17 cellular contexts compared by ENCODE assay signal in the genomic region with DNA sequence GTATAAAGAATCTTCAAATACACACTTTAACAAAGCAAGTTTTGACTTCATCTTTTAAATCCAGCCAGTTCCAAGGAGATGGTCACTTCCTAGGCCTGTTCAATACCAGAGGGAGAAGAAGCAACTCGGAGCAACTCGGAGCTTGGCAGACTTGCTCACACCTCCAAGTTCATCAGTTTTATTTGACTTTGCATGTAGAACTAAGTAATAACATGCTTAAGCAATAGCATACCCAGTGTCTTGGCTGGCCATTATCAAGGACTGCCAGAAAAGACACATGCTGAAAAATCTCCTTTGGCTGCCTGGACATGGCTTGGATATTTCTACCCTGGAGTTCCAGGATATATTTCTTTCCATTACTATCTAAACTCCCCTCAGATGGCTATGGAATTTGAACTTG. TPM values are rescaled to one million over a fixed set of nuclear protein-coding genes. Genes with fewer than 3 reads are reported as not detected.
"Had no signal": no experiment of that assay in that cellular context is flagged by ENCODE, and none has a peak within 500 bp of the region (broad histone marks: within the 10 kb centered on the region; RNA-seq: fewer than 3 reads in every experiment).

No MANE protein-coding gene starts in this region.

- H3K4me1 ChIP-seq: neural progenitor cell had no signal

- H3K36me3 ChIP-seq: cardiac muscle cell, neural progenitor cell had no signal

- H3K4me3 ChIP-seq: cardiac muscle cell, neural progenitor cell, skin epidermis, tibial nerve had no signal

- ATAC-seq: activated CD4-positive, alpha-beta T cell treated with anti-CD3 and anti-CD28 coated beads for 36 hours; naive thymus-derived CD4-positive, alpha-beta T cell had no signal

- H3K27ac ChIP-seq: cardiac muscle cell, epithelial cell of prostate, neural progenitor cell, skin epidermis, tibial nerve had no signal

- DNase-seq: activated B cell treated with CpG ODN at 0.5 μM for 24 hours; activated CD4-positive, alpha-beta T cell treated with anti-CD3 and anti-CD28 coated beads for 36 hours; activated CD4-positive, alpha-beta T cell treated with anti-CD3 and anti-CD28 coated beads, Interleukin-2, amount 50 U/mL, for 48 hours; activated naive CD4-positive, alpha-beta T cell treated with Interleukin-2 at 50 U/mL for 16 hours; activated naive CD8-positive, alpha-beta T cell treated with anti-CD3 and anti-CD28 coated beads for 36 hours; activated T-cell treated with anti-CD3 and anti-CD28 coated beads, Interleukin-2, amount 50 U/mL, for 48 hours; amniotic stem cell; foreskin melanocyte; head of caudate nucleus; naive thymus-derived CD4-positive, alpha-beta T cell; stimulated activated CD4-positive, alpha-beta T cell treated with anti-CD3 and anti-CD28 coated beads, Interleukin-1b, Interleukin-23, amount 100 ng/mL, for 48 hours; T1000 had no signal

- H3K27me3 ChIP-seq: cardiac muscle cell, neural progenitor cell, tibial nerve had no signal

- H3K9me3 ChIP-seq: tibial nerve had no signal

RNA-seq across cellular contexts. Expression of a gene that starts 52.6 kb away (rescaled TPM):
- total RNA-seq: activated B cell treated with CpG ODN at 0.5 μM for 24 hours; naive thymus-derived CD4-positive, alpha-beta T cell had no signal
- polyA plus RNA-seq: naive thymus-derived CD4-positive, alpha-beta T cell had no signal
